Comparison of ENCODE assay signal across 21 cellular contexts in genomic region chr15:41443275-41443674, GRCh38. TPM values are rescaled to one million over a fixed set of nuclear protein-coding genes. Genes with fewer than 3 reads are reported as not detected.
"Had no signal": no experiment of that assay in that cellular context is flagged by ENCODE, and none has a peak within 500 bp of the region (broad histone marks: within the 10 kb centered on the region; RNA-seq: fewer than 3 reads in every experiment).

No MANE protein-coding gene starts in this region.

- H3K27me3 ChIP-seq: colonic mucosa, foreskin keratinocyte, right atrium auricular region, SJCRH30, transverse colon, vagina had no signal

- H3K4me1 Mint-ChIP-seq: nephron progenitor cell had no signal

- H3K4me3 ChIP-seq: colonic mucosa, right atrium auricular region, SJCRH30, skin epidermis, transverse colon, vagina had no signal

- H3K27ac ChIP-seq: colonic mucosa, foreskin keratinocyte, right atrium auricular region, SJCRH30, skin epidermis, transverse colon, vagina had no signal

- H3K27ac Mint-ChIP-seq: nephron progenitor cell, progenitor cell of endocrine pancreas had no signal

- DNase-seq: activated CD4-positive, alpha-beta T cell treated with anti-CD3 and anti-CD28 coated beads for 1 hour; activated naive CD4-positive, alpha-beta T cell treated with anti-CD3 and anti-CD28 coated beads, Interleukin-2, amount 50 U/mL, for 16 hours; amniotic stem cell; colonic mucosa; effector CD8-positive, alpha-beta T cell; foreskin keratinocyte; glutamatergic neuron; hypothalamus; left ventricle myocardium superior; mesenchymal stem cell; nephron progenitor cell; occipital lobe; SJCRH30; stimulated activated CD4-positive, alpha-beta T cell treated with anti-CD3 and anti-CD28 coated beads, Interleukin-15, amount 100 ng/mL, for 24 hours; stimulated activated CD4-positive, alpha-beta T cell treated with anti-CD3 and anti-CD28 coated beads, Interleukin-4, amount 100 ng/mL, for 1 hour; stimulated activated naive CD4-positive, alpha-beta T cell treated with Interleukin-2 at 50 U/mL for 16 hours; transverse colon had no signal

- H3K27me3 Mint-ChIP-seq: progenitor cell of endocrine pancreas had no signal

- ATAC-seq: foreskin keratinocyte, left ventricle myocardium superior had no signal

- H3K4me1 ChIP-seq: colonic mucosa, foreskin keratinocyte, right atrium auricular region, SJCRH30, transverse colon, vagina had no signal

- H3K4me3 Mint-ChIP-seq: nephron progenitor cell had no signal

- H3K9me3 Mint-ChIP-seq: nephron progenitor cell had no signal

- H3K9me3 ChIP-seq: colonic mucosa, right atrium auricular region, SJCRH30, transverse colon, vagina had no signal

RNA-seq across cellular contexts. Expression of gene ITPKA, which starts 50.4 kb away (rescaled TPM):
- total RNA-seq: vagina had no signal
